ENCODE assay signal across 21 cellular contexts in genomic region chr11:121757480-121758125, GRCh38.
DNase-seq lines count a peak whose midpoint lies in the region; ATAC-seq and TF ChIP-seq lines count a peak whose summit lies in the region.
"Had no signal": no experiment of that assay in that cellular context is flagged by ENCODE, and none has a peak within 500 bp of the region (broad histone marks: within the 10 kb centered on the region; RNA-seq: fewer than 3 reads in every experiment).

No MANE protein-coding gene starts in this region.

- no peak overlapping the region for H3K9ac ChIP-seq in mammary epithelial cell (ENCODE audit: insufficient read depth, low read length)
- H3K9ac ChIP-seq in OCI-LY3 (ENCODE audit: low read length): no peak overlapping the region

- CTCF ChIA-PET in mammary epithelial cell (lab: Charles Lee; ENCODE audit: low non-redundant PET): no interaction called here

- H3K9me3 ChIP-seq in mammary epithelial cell (replicated peaks; ENCODE audit: insufficient read depth, low read length): no peaks in the 10 kb centered on the region
- H3K9me3 ChIP-seq in breast epithelium: no peaks in the 10 kb centered on the region
- H3K9me3 ChIP-seq in OCI-LY3 (ENCODE audit: insufficient read depth, low read length): no peaks in the 10 kb centered on the region
- H3K9me3 ChIP-seq in tibial artery: no peaks in the 10 kb centered on the region
- H3K9me3 ChIP-seq: colonic mucosa, transverse colon had no signal

- TF ChIP-seq POLR2A in breast epithelium (IDR thresholded peaks at IDR 0.05): no peak

- DNase-seq in mammary epithelial cell (peak; percentile 6), breast epithelium (ENCODE audit: low spot score in 2 of 2) (no peak), fibroblast of gingiva (ENCODE audit: low read depth) (peak; percentile 9), tibial artery (no peak), NCI-H1092 (lab: John Stamatoyannopoulos, UW) (no peak)
- DNase-seq: 8988T; activated CD4-positive, alpha-beta memory T cell treated with anti-CD3 and anti-CD28 coated beads, Interleukin-2, amount 10 ng/mL, durations not matched to agents 7 days and 5 days; CD4-positive, alpha-beta memory T cell; colonic mucosa; GF-D8; GOT3; hippocampal formation; Kasumi-1; left colon; NCI-H82; T-helper 9 cell; transverse colon had no signal

- intact Hi-C loops in mammary epithelial cell (cut with micrococcal nuclease) (no loop called here), breast epithelium (cut with DNase I; ENCODE audit: low total_unique reads) (no loop called here), tibial artery (cut with DNase I; ENCODE audit: low total_unique reads) (no loop called here)

- in situ Hi-C loops in mammary epithelial cell (cut with MboI; ENCODE audit: low sequenced_read_pairs in 2 of 2): no loop called here

- TF ChIP-seq CTCF in mammary epithelial cell (conservative IDR thresholded peaks at IDR 0.05 in 1 of 2, IDR thresholded peaks at IDR 0.05 in 1 of 2; ENCODE audit: extremely low read depth in 1 of 2, insufficient read depth in 1 of 2, low read depth in 1 of 2, low read length in 2 of 2): peak; percentile 29 to 65
- no peak for TF ChIP-seq CTCF in breast epithelium (IDR thresholded peaks at IDR 0.05)
- peak; percentile 48 for TF ChIP-seq CTCF in OCI-LY3 (IDR thresholded peaks at IDR 0.05; ENCODE audit: low read depth, low read length)
- no peak for TF ChIP-seq CTCF in tibial artery (IDR thresholded peaks at IDR 0.05)

- WGBS in mammary epithelial cell (ENCODE audit: low coverage, missing lambda C conversion rate): 19% methylated on average over 6 of the region's 6 CpGs

- H3K4me2 ChIP-seq in mammary epithelial cell (ENCODE audit: insufficient read depth, low read depth, low read length) (peak overlapping the region; percentile 0), OCI-LY3 (ENCODE audit: low read length) (peak overlapping the region; percentile 25; the same call in 1 of the 2 replicates)

- H3K79me2 ChIP-seq in mammary epithelial cell (ENCODE audit: insufficient read depth, low read length) (no peaks in the 10 kb centered on the region), OCI-LY3 (ENCODE audit: low read length) (no peaks in the 10 kb centered on the region)

- H3K36me3 ChIP-seq in mammary epithelial cell (ENCODE audit: insufficient read depth, low read length): no peaks in the 10 kb centered on the region
- H3K36me3 ChIP-seq in breast epithelium: no peaks in the 10 kb centered on the region
- H3K36me3 ChIP-seq in OCI-LY3 (replicated peaks; ENCODE audit: low read depth, low read length): no peaks in the 10 kb centered on the region
- no peaks in the 10 kb centered on the region for H3K36me3 ChIP-seq in tibial artery
- H3K36me3 ChIP-seq: colonic mucosa, transverse colon had no signal

- no peaks in the 10 kb centered on the region for H3K27me3 ChIP-seq in mammary epithelial cell (ENCODE audit: insufficient read depth, low read length)
- no peaks in the 10 kb centered on the region for H3K27me3 ChIP-seq in breast epithelium
- no peaks in the 10 kb centered on the region for H3K27me3 ChIP-seq in OCI-LY3 (ENCODE audit: low read depth, low read length)
- no peaks in the 10 kb centered on the region for H3K27me3 ChIP-seq in tibial artery
- H3K27me3 ChIP-seq: colonic mucosa, transverse colon had no signal

- ATAC-seq in GM21576 (IDR thresholded peaks at IDR 0.05; ENCODE audit: unreplicated experiment) (no peak), HG03095 (IDR thresholded peaks at IDR 0.05; ENCODE audit: unreplicated experiment) (no peak)
- ATAC-seq: left colon had no signal

- peaks cover under 1% of the 10 kb centered on the region for H3K4me1 ChIP-seq in mammary epithelial cell (ENCODE audit: insufficient read depth, low read length)
- no peaks in the 10 kb centered on the region for H3K4me1 ChIP-seq in breast epithelium
- peaks cover 12% of the 10 kb centered on the region for H3K4me1 ChIP-seq in OCI-LY3 (ENCODE audit: low read length)
- H3K4me1 ChIP-seq in tibial artery: peaks cover 0 to 27% (median 3%) of the 10 kb centered on the region in 4 donors
- H3K4me1 ChIP-seq: colonic mucosa had no signal

- dilution Hi-C loops in mammary epithelial cell (cut with HindIII; ENCODE audit: low sequenced_read_pairs): no loop called here

- H2AFZ ChIP-seq in mammary epithelial cell (ENCODE audit: low read depth, low read length): peak overlapping the region; percentile 18
- H2AFZ ChIP-seq in OCI-LY3 (ENCODE audit: low read depth, low read length): peak overlapping the region; percentile 46; the same call in 1 of the 2 replicates

- no TSS peak for BruUV-seq in mammary epithelial cell (replicated peaks; lab: Mats Ljungman, UMichigan)

- H3K27ac ChIP-seq in mammary epithelial cell (ENCODE audit: insufficient read depth, low read depth, low read length) (no peak overlapping the region), breast epithelium (no peak overlapping the region), OCI-LY3 (ENCODE audit: low read length) (no peak overlapping the region), tibial artery (peak overlapping the region in 1 of 2 donors; percentile 50)
- H3K27ac ChIP-seq: colonic mucosa, HL-60, transverse colon had no signal

- H4K20me1 ChIP-seq in mammary epithelial cell (ENCODE audit: insufficient read depth, low read length) (no peaks in the 10 kb centered on the region), OCI-LY3 (ENCODE audit: insufficient read depth, low read length) (no peaks in the 10 kb centered on the region)

- H3K4me3 ChIP-seq in mammary epithelial cell (replicated peaks in 1 of 3; ENCODE audit: insufficient read depth in 1 of 3, low read depth in 2 of 3, low read length in 3 of 3): no peak overlapping the region
- no peak overlapping the region for H3K4me3 ChIP-seq in breast epithelium
- no peak overlapping the region for H3K4me3 ChIP-seq in OCI-LY3 (ENCODE audit: low read length)
- no peak overlapping the region for H3K4me3 ChIP-seq in tibial artery
- H3K4me3 ChIP-seq: colonic mucosa, transverse colon had no signal

Comparison
In these comparisons a context has a peak if more than half of its experiments do, and no peak if none do; other contexts are left out.
1. DNase-seq: peak in mammary epithelial cell (single experiment) and fibroblast of gingiva (single experiment); none in breast epithelium (0 of 2), tibial artery (0 of 2) and NCI-H1092 (single experiment).
2. CTCF ChIP-seq: peak in mammary epithelial cell (2 of 2) and OCI-LY3 (single experiment); none in breast epithelium (0 of 3) and tibial artery (0 of 2).